8 cellular contexts compared by ENCODE assay signal in genomic region chr11:95229199-95230053, GRCh38. TPM values are rescaled to one million over a fixed set of nuclear protein-coding genes. Genes with fewer than 3 reads are reported as not detected.
A peak's percentile ranks its signal among the peaks of the same experiment; 100 is the strongest.
DNase-seq lines count a peak whose midpoint lies in the region; ATAC-seq, FAIRE-seq and TF ChIP-seq lines count a peak whose summit lies in the region.

No MANE protein-coding gene starts in this region.

- no peaks in the 10 kb centered on the region for H3K9me3 ChIP-seq in adrenal gland (replicated peaks in 1 of 3)
- no peaks in the 10 kb centered on the region for H3K9me3 ChIP-seq in keratinocyte (ENCODE audit: control insufficient read depth, low read depth, low read length)

- peak overlapping the region; percentile 96 for H3K4me2 ChIP-seq in keratinocyte (ENCODE audit: control insufficient read depth, extremely low read depth, insufficient read depth, low read depth, low read length)

- no peak for ATAC-seq in stimulated activated naive CD8-positive, alpha-beta T cell treated with anti-CD3 and anti-CD28 coated beads, Interleukin-15, amount 100 ng/mL, for 72 hours
- no peak for ATAC-seq in HG03520 (IDR thresholded peaks at IDR 0.05; ENCODE audit: unreplicated experiment)

- WGBS in adrenal gland, 4 donors = 0 to 1% (median 1%) methylated on average over 12 of the region's 12 CpGs

- dilution Hi-C loops in keratinocyte (cut with MboI; ENCODE audit: extremely low pct_ligation_motif_present, low sequenced_read_pairs) = no loop called here

- H2AFZ ChIP-seq in keratinocyte (ENCODE audit: control insufficient read depth, low read length) = peak overlapping the region; percentile 21

- TF ChIP-seq CTCF in adrenal gland (IDR thresholded peaks at IDR 0.05) (no peak), keratinocyte (optimal IDR thresholded peaks at IDR 0.05 in 1 of 3, IDR thresholded peaks at IDR 0.05 in 1 of 3, conservative IDR thresholded peaks at IDR 0.05 in 1 of 3; ENCODE audit: extremely low read depth in 1 of 3, insufficient read depth in 2 of 3, low read length in 3 of 3) (no peak)

- no peaks in the 10 kb centered on the region for H4K20me1 ChIP-seq in keratinocyte (ENCODE audit: control insufficient read depth, extremely low read depth, insufficient read depth, low read length)

- no peak for TF ChIP-seq POLR2A in adrenal gland (IDR thresholded peaks at IDR 0.05)

- peak overlapping the region; percentile 82 for H3K9ac ChIP-seq in keratinocyte (ENCODE audit: control insufficient read depth, extremely low read depth, insufficient read depth, low read length)

- no peaks in the 10 kb centered on the region for H3K9me3 Mint-ChIP-seq in stimulated activated naive CD8-positive, alpha-beta T cell treated with anti-CD3 and anti-CD28 coated beads, Interleukin-15, amount 100 ng/mL, for 72 hours

- peaks cover 5 to 43% of the 10 kb centered on the region in 2 donors for H3K4me1 ChIP-seq in adrenal gland (replicated peaks in 1 of 2)
- H3K4me1 ChIP-seq in keratinocyte (ENCODE audit: control insufficient read depth, extremely low read depth, insufficient read depth, low read length) = peaks cover 34% of the 10 kb centered on the region

- DNase-seq in DMS53 (lab: John Stamatoyannopoulos, UW) (peak; percentile 67), NAMALWA (ENCODE audit: low spot score) (peak; percentile 26), adrenal gland (no peak), keratinocyte (ENCODE audit: low read depth, low spot score) (no peak), iPS-NIHi7 (ENCODE audit: extremely low spot score) (no peak), T-helper 9 cell (no peak)
- no peak for DNase-seq in stimulated activated naive CD8-positive, alpha-beta T cell treated with anti-CD3 and anti-CD28 coated beads, Interleukin-15, amount 100 ng/mL, for 72 hours

- peaks cover 20% of the 10 kb centered on the region for H3K4me1 Mint-ChIP-seq in stimulated activated naive CD8-positive, alpha-beta T cell treated with anti-CD3 and anti-CD28 coated beads, Interleukin-15, amount 100 ng/mL, for 72 hours

- H3K4me3 Mint-ChIP-seq in stimulated activated naive CD8-positive, alpha-beta T cell treated with anti-CD3 and anti-CD28 coated beads, Interleukin-15, amount 100 ng/mL, for 72 hours = peak overlapping the region in 1 of 2 donors; percentile 90

- H3K36me3 ChIP-seq in adrenal gland (replicated peaks in 1 of 2) = no peaks in the 10 kb centered on the region
- no peaks in the 10 kb centered on the region for H3K36me3 ChIP-seq in keratinocyte (ENCODE audit: control insufficient read depth in 2 of 2, extremely low read depth in 1 of 2, insufficient read depth in 2 of 2, low read length in 2 of 2)

- H3K27me3 Mint-ChIP-seq in stimulated activated naive CD8-positive, alpha-beta T cell treated with anti-CD3 and anti-CD28 coated beads, Interleukin-15, amount 100 ng/mL, for 72 hours = no peaks in the 10 kb centered on the region

- no peaks in the 10 kb centered on the region for H3K9me1 ChIP-seq in keratinocyte (ENCODE audit: control insufficient read depth, extremely low read depth, insufficient read depth, low read length)

- H3K27ac Mint-ChIP-seq in stimulated activated naive CD8-positive, alpha-beta T cell treated with anti-CD3 and anti-CD28 coated beads, Interleukin-15, amount 100 ng/mL, for 72 hours = peak overlapping the region; percentile 69 to 81

- H3K4me3 ChIP-seq in adrenal gland (peak overlapping the region in 3 of 4 donors; percentile 74 to 92 (median 79)), keratinocyte (ENCODE audit: control insufficient read depth in 2 of 3, extremely low read depth in 1 of 3, insufficient read depth in 2 of 3, low read depth in 1 of 3, low read length in 3 of 3) (peak overlapping the region; percentile 77 to 96 (median 85))

- H3K27me3 ChIP-seq in adrenal gland (no peaks in the 10 kb centered on the region), keratinocyte (ENCODE audit: control insufficient read depth, extremely low read depth, insufficient read depth, low read length) (no peaks in the 10 kb centered on the region)

- FAIRE-seq in keratinocyte (lab: Jason Lieb, UNC) = peak; percentile 71

- H3K27ac ChIP-seq in adrenal gland (peak overlapping the region in 2 of 5 donors; percentile 79 to 92), keratinocyte (ENCODE audit: control insufficient read depth, insufficient read depth, low read length) (peak overlapping the region; percentile 50)

- H3K79me2 ChIP-seq in keratinocyte (ENCODE audit: control insufficient read depth, insufficient read depth, low read length) = peaks cover 53% of the 10 kb centered on the region

- intact Hi-C loops in adrenal gland (cut with DNase I) = loop anchor here in 1 of 2 donors (10.0 kb wide), 1 partner anchor 475 kb away; no protein-coding TSS in a partner anchor

RNA-seq across cellular contexts. Expression of gene SESN3, which starts 1.6 kb away (rescaled TPM):
- 10 to 100 TPM; 30.1 to 90.0 (median 40.2) TPM for total RNA-seq in adrenal gland
- polyA plus RNA-seq in adrenal gland (10 to 100 TPM in 1 of 3 donors, 1 to 10 TPM in 2; 5.9 to 14.8 (median 8.3) TPM), keratinocyte (13.5 to 35.2 TPM (median 34.6 TPM) in 3 replicates)
- 4.9 TPM for polyA plus RNA-seq in keratinocyte (2011; ENCODE audit: low read depth)
- 18.1 and 31.5 TPM in 2 replicates for polyA plus RNA-seq in keratinocyte (2011; cell fraction: cytosol; rRNA removed)
- polyA plus RNA-seq in keratinocyte (2011; cell fraction: nucleus; rRNA removed) = 32.7 and 40.7 TPM in 2 replicates
- 9.9 and 11.9 TPM in 2 replicates for polyA plus RNA-seq in keratinocyte (2012; ENCODE audit: low replicate concordance)
- 23.4 to 109 TPM (median 92.2 TPM) in 3 replicates for polyA minus RNA-seq in keratinocyte
- polyA minus RNA-seq in keratinocyte (2011; cell fraction: cytosol; rRNA and poly(A)+ RNA removed) = 52.8 TPM
- polyA minus RNA-seq in keratinocyte (2011; cell fraction: nucleus; rRNA and poly(A)+ RNA removed) = 55.6 and 124 TPM in 2 replicates

Comparison
In these comparisons a context has a peak if more than half of its experiments do, and no peak if none do; other contexts are left out.
1. DNase-seq: peak in DMS53 (single experiment) and NAMALWA (single experiment); none in adrenal gland (0 of 7), keratinocyte (single experiment), stimulated activated naive CD8-positive, alpha-beta T cell treated with anti-CD3 and anti-CD28 coated beads, Interleukin-15, amount 100 ng/mL, for 72 hours (0 of 2), iPS-NIHi7 (single experiment) and T-helper 9 cell (single experiment).